ENCODE assay signal across 9 cellular contexts in genomic region chr7:66150471-66150870, GRCh38. TPM values are rescaled to one million over a fixed set of nuclear protein-coding genes. Genes with fewer than 3 reads are reported as not detected.
DNase-seq lines count a peak whose midpoint lies in the region; ATAC-seq and TF ChIP-seq lines count a peak whose summit lies in the region.
"Had no signal": no experiment of that assay in that cellular context is flagged by ENCODE, and none has a peak within 500 bp of the region (broad histone marks: within the 10 kb centered on the region; RNA-seq: fewer than 3 reads in every experiment).

No MANE protein-coding gene starts in this region.

- no peaks in the 10 kb centered on the region for H3K27me3 ChIP-seq in CD8-positive, alpha-beta T cell (ENCODE audit: insufficient read depth, low read length)

- intact Hi-C loops in CD8-positive, alpha-beta T cell (cut with DNase I, micrococcal nuclease), result no loop called here

- H3K36me3 Mint-ChIP-seq in CD8-positive, alpha-beta T cell, result peaks cover 81% of the 10 kb centered on the region
- peaks cover 45% of the 10 kb centered on the region for H3K36me3 Mint-ChIP-seq in T-cell

- no peaks in the 10 kb centered on the region for H3K9me3 Mint-ChIP-seq in CD8-positive, alpha-beta T cell
- H3K9me3 Mint-ChIP-seq in T-cell, result no peaks in the 10 kb centered on the region

- no peak for ATAC-seq in CD8-positive, alpha-beta T cell
- ATAC-seq in T-cell (replicated peaks in 1 of 4), result no peak

- no peak for DNase-seq in CD8-positive, alpha-beta T cell
- DNase-seq in T-cell (no peak), globus pallidus (ENCODE audit: low spot score) (peak; percentile 11), pons (ENCODE audit: low spot score) (peak; percentile 9), NCI-H2081 treated with DMSO at 0.1 percent for 48 hours (lab: John Stamatoyannopoulos, UW) (no peak), CD1c-positive myeloid dendritic cell (ENCODE audit: extremely low spot score) (no peak), erythroblast (lab: John Stamatoyannopoulos, UW) (no peak), midbrain (lab: John Stamatoyannopoulos, UW) (no peak)
- DNase-seq: activated T-cell treated with anti-CD3 and anti-CD28 coated beads for 4 hours had no signal

- TF ChIP-seq POLR2A in erythroblast (IDR thresholded peaks at IDR 0.05; ENCODE audit: low read length), result no peak

- peaks cover 26% of the 10 kb centered on the region for H3K36me3 ChIP-seq in CD8-positive, alpha-beta T cell (ENCODE audit: insufficient read depth, low read length)

- no peaks in the 10 kb centered on the region for H3K9me3 ChIP-seq in CD8-positive, alpha-beta T cell (ENCODE audit: low read length)

- H3K27ac ChIP-seq in CD8-positive, alpha-beta T cell (ENCODE audit: low read depth, low read length), result no peak overlapping the region

- H3K27me3 Mint-ChIP-seq in CD8-positive, alpha-beta T cell (ENCODE audit: low read depth), result no peaks in the 10 kb centered on the region
- no peaks in the 10 kb centered on the region for H3K27me3 Mint-ChIP-seq in T-cell

- no peak overlapping the region for H3K4me3 ChIP-seq in CD8-positive, alpha-beta T cell (ENCODE audit: low read depth, low read length)

- CTCF ChIA-PET in CD8-positive, alpha-beta T cell (lab: Charles Lee), result no interaction called here
- CTCF ChIA-PET in T-cell (lab: Charles Lee), result no interaction called here

- TF ChIP-seq CTCF in CD8-positive, alpha-beta T cell (IDR thresholded peaks at IDR 0.05), result no peak

- H3K27ac Mint-ChIP-seq in CD8-positive, alpha-beta T cell, result peak overlapping the region; percentile 74
- peak overlapping the region; percentile 46 to 52 for H3K27ac Mint-ChIP-seq in T-cell

- peaks cover 26% of the 10 kb centered on the region for H3K4me1 Mint-ChIP-seq in CD8-positive, alpha-beta T cell (ENCODE audit: low read depth)
- peaks cover 22 to 30% (median 28%) of the 10 kb centered on the region in 3 donors for H3K4me1 Mint-ChIP-seq in T-cell

- POLR2A ChIA-PET in CD8-positive, alpha-beta T cell (lab: Charles Lee), result no interaction called here
- POLR2A ChIA-PET in T-cell (lab: Charles Lee), result no interaction called here

- H3K4me1 ChIP-seq in CD8-positive, alpha-beta T cell (ENCODE audit: insufficient read depth, low read length), result peaks cover 4% of the 10 kb centered on the region

- H3K4me3 Mint-ChIP-seq in CD8-positive, alpha-beta T cell, result no peak overlapping the region
- no peak overlapping the region for H3K4me3 Mint-ChIP-seq in T-cell

RNA-seq across cellular contexts. Expression of gene CRCP, which starts 35.8 kb away (rescaled TPM):
- 10 to 100 TPM; 38.0 to 42.4 TPM for total RNA-seq in CD8-positive, alpha-beta T cell
- 10 to 100 TPM; 29.9 to 33.7 (median 31.6) TPM for total RNA-seq in T-cell

RNA-seq across cellular contexts. Expression of gene TPST1, which starts 54.7 kb away (rescaled TPM):
- total RNA-seq in CD8-positive, alpha-beta T cell, result 1 to 10 TPM; 4.3 to 6.6 TPM
- total RNA-seq in T-cell, result 1 to 10 TPM; 2.1 to 6.3 (median 2.6) TPM

Comparison
In these comparisons a context has a peak if more than half of its experiments do, and no peak if none do; other contexts are left out.
1. DNase-seq: peak in globus pallidus (single experiment) and pons (single experiment); none in CD8-positive, alpha-beta T cell (0 of 7), T-cell (0 of 34), NCI-H2081 treated with DMSO at 0.1 percent for 48 hours (single experiment), CD1c-positive myeloid dendritic cell (single experiment), erythroblast (0 of 2) and midbrain (single experiment).